In the genomic region with DNA sequence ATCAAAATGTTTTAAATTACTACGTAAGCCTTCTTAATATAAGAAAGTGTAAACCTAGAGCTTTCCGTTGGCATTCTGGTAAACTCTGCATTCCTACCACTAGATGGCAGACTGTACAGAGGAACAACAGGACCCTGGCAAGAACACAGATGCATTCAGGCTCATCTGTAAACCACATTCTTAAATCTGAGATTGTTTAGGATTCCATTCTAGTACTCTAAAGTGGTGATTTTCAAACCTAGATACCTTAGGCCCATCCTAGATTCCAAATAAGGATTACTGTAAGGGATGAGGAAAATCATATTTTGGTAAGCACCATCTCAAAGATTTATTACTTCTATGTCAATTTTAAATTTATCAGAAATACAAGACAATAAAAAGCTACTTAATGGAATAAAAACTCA, we compare ENCODE assay signal across 8 cellular contexts. TPM values are rescaled to one million over a fixed set of nuclear protein-coding genes. Genes with fewer than 3 reads are reported as not detected.
DNase-seq lines count a peak whose midpoint lies in the region; ATAC-seq and TF ChIP-seq lines count a peak whose summit lies in the region.

No MANE protein-coding gene starts in this region.

- peak; percentile 69 for ATAC-seq in HG02852 (IDR thresholded peaks at IDR 0.05; ENCODE audit: unreplicated experiment)
- ATAC-seq in left lobe of liver: peak; percentile 96
- ATAC-seq in stimulated activated naive CD8-positive, alpha-beta T cell treated with anti-CD3 and anti-CD28 coated beads, Interleukin-15, amount 100 ng/mL, for 72 hours: peak; percentile 86

- peak; percentile 73 for TF ChIP-seq CTCF in GM12875 (IDR thresholded peaks at IDR 0.05; ENCODE audit: borderline replicate concordance, insufficient read depth, low read depth, low read length)
- peak; percentile 67 for TF ChIP-seq CTCF in coronary artery (IDR thresholded peaks at IDR 0.05)

- no peaks in the 10 kb centered on the region for H3K27me3 Mint-ChIP-seq in stimulated activated naive CD8-positive, alpha-beta T cell treated with anti-CD3 and anti-CD28 coated beads, Interleukin-15, amount 100 ng/mL, for 72 hours

- no peak overlapping the region for H3K4me3 ChIP-seq in GM12875 (ENCODE audit: low read depth, low read length)
- H3K4me3 ChIP-seq in coronary artery: peak overlapping the region; percentile 54

- peaks cover 65% of the 10 kb centered on the region for H3K4me1 Mint-ChIP-seq in stimulated activated naive CD8-positive, alpha-beta T cell treated with anti-CD3 and anti-CD28 coated beads, Interleukin-15, amount 100 ng/mL, for 72 hours

- DNase-seq in AG20443 (ENCODE audit: low spot score) (peak; percentile 80), NCI-H1436 treated with DMSO at 0.1 percent for 48 hours (lab: John Stamatoyannopoulos, UW) (peak; percentile 30), T follicular helper cell (ENCODE audit: low read depth) (peak; percentile 29), coronary artery (ENCODE audit: low spot score) (no peak), left lobe of liver (ENCODE audit: low spot score) (no peak)
- DNase-seq in stimulated activated naive CD8-positive, alpha-beta T cell treated with anti-CD3 and anti-CD28 coated beads, Interleukin-15, amount 100 ng/mL, for 72 hours: peak; percentile 43 to 50

- peak overlapping the region; percentile 1 to 93 for H3K27ac Mint-ChIP-seq in stimulated activated naive CD8-positive, alpha-beta T cell treated with anti-CD3 and anti-CD28 coated beads, Interleukin-15, amount 100 ng/mL, for 72 hours

- peak overlapping the region; percentile 24 to 30 for H3K27ac ChIP-seq in coronary artery

- no peaks in the 10 kb centered on the region for H3K9me3 Mint-ChIP-seq in stimulated activated naive CD8-positive, alpha-beta T cell treated with anti-CD3 and anti-CD28 coated beads, Interleukin-15, amount 100 ng/mL, for 72 hours

- H3K4me3 Mint-ChIP-seq in stimulated activated naive CD8-positive, alpha-beta T cell treated with anti-CD3 and anti-CD28 coated beads, Interleukin-15, amount 100 ng/mL, for 72 hours: peak overlapping the region in 1 of 2 donors; percentile 74

RNA-seq across cellular contexts. Expression of gene PICALM, which starts 26.9 kb away (rescaled TPM):
- 70.9 TPM for total RNA-seq in left lobe of liver

Comparison
In these comparisons a context has a peak if more than half of its experiments do, and no peak if none do; other contexts are left out.
1. DNase-seq: peak in AG20443 (single experiment), NCI-H1436 treated with DMSO at 0.1 percent for 48 hours (single experiment), T follicular helper cell (single experiment) and stimulated activated naive CD8-positive, alpha-beta T cell treated with anti-CD3 and anti-CD28 coated beads, Interleukin-15, amount 100 ng/mL, for 72 hours (2 of 2); none in coronary artery (single experiment) and left lobe of liver (single experiment).
2. Peak in every context shown above with its lines, with median percentiles within 50 percentile points of each other: ATAC-seq.